ENCODE assay signal across 1 cellular context in the genomic region with DNA sequence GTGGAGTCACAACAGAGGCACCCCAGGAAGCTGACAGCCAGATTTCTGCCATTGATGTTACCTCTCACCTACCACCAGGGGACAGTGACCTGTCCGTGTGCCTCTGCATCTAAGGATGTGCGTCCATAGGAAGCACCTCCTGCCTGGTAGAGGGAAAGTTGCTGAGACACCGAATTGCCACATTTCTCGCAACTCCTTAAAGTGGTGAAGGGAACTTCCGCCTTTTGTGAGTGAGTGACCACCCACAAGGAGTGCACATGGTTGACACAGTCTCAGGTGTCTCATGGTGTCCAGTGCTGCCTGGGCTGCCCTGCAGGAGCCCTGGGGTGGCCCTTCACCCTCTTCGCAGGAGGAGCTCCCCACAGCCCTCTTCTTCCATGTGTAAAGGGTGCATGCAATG.
TF ChIP-seq lines count a peak whose summit lies in the region.

No MANE protein-coding gene starts in this region.

TF ChIP-seq in H1, 55 proteins besides CTCF, POLR2A, EP300 and RAD21 (continued from another document):
- TF ChIP-seq, protein P1, sequence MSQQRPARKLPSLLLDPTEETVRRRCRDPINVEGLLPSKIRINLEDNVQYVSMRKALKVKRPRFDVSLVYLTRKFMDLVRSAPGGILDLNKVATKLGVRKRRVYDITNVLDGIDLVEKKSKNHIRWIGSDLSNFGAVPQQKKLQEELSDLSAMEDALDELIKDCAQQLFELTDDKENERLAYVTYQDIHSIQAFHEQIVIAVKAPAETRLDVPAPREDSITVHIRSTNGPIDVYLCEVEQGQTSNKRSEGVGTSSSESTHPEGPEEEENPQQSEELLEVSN (IDR thresholded peaks at IDR 0.05): no peak
- TF ChIP-seq SAP30 (IDR thresholded peaks at IDR 0.05; ENCODE audit: insufficient read depth, insufficient replicate concordance, low read length): no peak
- no peak for TF ChIP-seq CTBP2 (IDR thresholded peaks at IDR 0.05; ENCODE audit: borderline replicate concordance, insufficient read depth, insufficient read length, low read length)
- no peak for TF ChIP-seq PHF8 (conservative IDR thresholded peaks at IDR 0.05; ENCODE audit: low read depth, low read length)
- no peak for TF ChIP-seq SUZ12 (IDR thresholded peaks at IDR 0.05; ENCODE audit: low read length)
- no peak for TF ChIP-seq TAF7 (optimal IDR thresholded peaks at IDR 0.05; ENCODE audit: borderline replicate concordance, low read depth, low read length)
